In genomic region chr12:95701722-95702418, GRCh38 we compare ENCODE assay signal across 24 cellular contexts.
DNase-seq lines count a peak whose midpoint lies in the region; TF ChIP-seq lines count a peak whose summit lies in the region.
"Had no signal": no experiment of that assay in that cellular context is flagged by ENCODE, and none has a peak within 500 bp of the region (broad histone marks: within the 10 kb centered on the region; RNA-seq: fewer than 3 reads in every experiment).

No MANE protein-coding gene starts in this region.

- in situ Hi-C loops in astrocyte of the spinal cord (cut with HindIII; ENCODE audit: low sequenced_read_pairs), result no loop called here
- in situ Hi-C loops in GM13977 (cut with MboI; ENCODE audit: low pct_unique_long_range_greater_than_20kb, low sequenced_read_pairs, unreplicated experiment), result no loop called here
- in situ Hi-C loops in GM13976 (cut with MboI; ENCODE audit: low sequenced_read_pairs, unreplicated experiment), result no loop called here

- H3K27ac Mint-ChIP-seq in Calu3 (ENCODE audit: unreplicated experiment) (peak overlapping the region; percentile 77), osteocyte (ENCODE audit: unreplicated experiment) (peak overlapping the region; percentile 94)
- no peak overlapping the region for H3K27ac Mint-ChIP-seq in activated T-cell treated with anti-CD3 and anti-CD28 coated beads, Interleukin-2, amount 50 U/mL, for 24 hours
- H3K27ac Mint-ChIP-seq: activated naive CD8-positive, alpha-beta T cell treated with anti-CD3 and anti-CD28 coated beads, Interleukin-2, amount 10 ng/mL, durations not matched to agents 7 days and 5 days; activated T-helper 2 cell treated with anti-CD3 and anti-CD28 coated beads, Interferon-gamma antibody, Interleukin-2, Interleukin-4, amounts not matched to agents 10 μg/mL and 5 μg/mL and 100 μg/mL, durations not matched to agents 14 hours and 24 hours and 36 hours; effector memory CD8-positive, alpha-beta T cell; nephron had no signal

- intact Hi-C loops in Calu3 (cut with micrococcal nuclease; ENCODE audit: unreplicated experiment), result loop anchor here (5.0 kb wide), 3 partner anchors 50 to 100 kb away; no protein-coding TSS in a partner anchor

- CTCF ChIA-PET in Calu3 (lab: Charles Lee), result interaction anchor here (0.5 to 1.7 kb wide), 6 partner anchors 11 to 162 kb away, joined by 3 to 7 read pairs (median 4); no protein-coding TSS in a partner anchor

- TF ChIP-seq CTCF in Calu3 (IDR thresholded peaks at IDR 0.05; ENCODE audit: unreplicated experiment) (no peak), astrocyte of the spinal cord (IDR thresholded peaks at IDR 0.05; ENCODE audit: low read depth, low read length) (no peak), osteocyte (IDR thresholded peaks at IDR 0.05) (no peak), GM13977 (IDR thresholded peaks at IDR 0.05; ENCODE audit: extremely low read depth, insufficient read depth, missing control alignments) (no peak), GM13976 (IDR thresholded peaks at IDR 0.05; ENCODE audit: borderline replicate concordance, control extremely low read depth, extremely low read depth, insufficient read depth, missing control alignments) (no peak)

- BruUV-seq in Calu3 (replicated peaks; lab: Mats Ljungman, UMichigan), result no TSS peak

- H3K4me3 ChIP-seq in astrocyte of the spinal cord (ENCODE audit: low read depth, low read length), result no peak overlapping the region
- H3K4me3 ChIP-seq: body of pancreas, left lung, Peyer's patch had no signal

- H3K36me3 Mint-ChIP-seq in Calu3 (ENCODE audit: insufficient read depth, unreplicated experiment) (peaks cover 19% of the 10 kb centered on the region), osteocyte (ENCODE audit: unreplicated experiment) (peaks cover 48% of the 10 kb centered on the region)
- H3K36me3 Mint-ChIP-seq in activated T-cell treated with anti-CD3 and anti-CD28 coated beads, Interleukin-2, amount 50 U/mL, for 24 hours (ENCODE audit: low read depth), result no peaks in the 10 kb centered on the region
- H3K36me3 Mint-ChIP-seq: activated naive CD8-positive, alpha-beta T cell treated with anti-CD3 and anti-CD28 coated beads, Interleukin-2, amount 10 ng/mL, durations not matched to agents 7 days and 5 days had no signal

- no peaks in the 10 kb centered on the region for H3K9me3 Mint-ChIP-seq in Calu3 (ENCODE audit: low read depth, unreplicated experiment)
- H3K9me3 Mint-ChIP-seq in osteocyte (ENCODE audit: unreplicated experiment), result no peaks in the 10 kb centered on the region
- H3K9me3 Mint-ChIP-seq in activated T-cell treated with anti-CD3 and anti-CD28 coated beads, Interleukin-2, amount 50 U/mL, for 24 hours, result no peaks in the 10 kb centered on the region
- H3K9me3 Mint-ChIP-seq: activated naive CD8-positive, alpha-beta T cell treated with anti-CD3 and anti-CD28 coated beads, Interleukin-2, amount 10 ng/mL, durations not matched to agents 7 days and 5 days; activated T-helper 2 cell treated with anti-CD3 and anti-CD28 coated beads, Interferon-gamma antibody, Interleukin-2, Interleukin-4, amounts not matched to agents 10 μg/mL and 5 μg/mL and 100 μg/mL, durations not matched to agents 14 hours and 24 hours and 36 hours; effector memory CD8-positive, alpha-beta T cell; nephron had no signal

- H3K4me3 Mint-ChIP-seq in Calu3 (ENCODE audit: low read depth, unreplicated experiment) (no peak overlapping the region), osteocyte (ENCODE audit: unreplicated experiment) (no peak overlapping the region)
- H3K4me3 Mint-ChIP-seq in activated T-cell treated with anti-CD3 and anti-CD28 coated beads, Interleukin-2, amount 50 U/mL, for 24 hours, result no peak overlapping the region
- H3K4me3 Mint-ChIP-seq: activated naive CD8-positive, alpha-beta T cell treated with anti-CD3 and anti-CD28 coated beads, Interleukin-2, amount 10 ng/mL, durations not matched to agents 7 days and 5 days; effector memory CD8-positive, alpha-beta T cell; nephron had no signal

- H3K27me3 Mint-ChIP-seq in Calu3 (ENCODE audit: unreplicated experiment) (no peaks in the 10 kb centered on the region), osteocyte (ENCODE audit: unreplicated experiment) (no peaks in the 10 kb centered on the region)
- peaks cover 19% of the 10 kb centered on the region for H3K27me3 Mint-ChIP-seq in activated T-cell treated with anti-CD3 and anti-CD28 coated beads, Interleukin-2, amount 50 U/mL, for 24 hours
- H3K27me3 Mint-ChIP-seq: activated naive CD8-positive, alpha-beta T cell treated with anti-CD3 and anti-CD28 coated beads, Interleukin-2, amount 10 ng/mL, durations not matched to agents 7 days and 5 days had no signal

- peaks cover 27% of the 10 kb centered on the region for H3K4me1 Mint-ChIP-seq in Calu3 (ENCODE audit: low read depth, unreplicated experiment)
- peaks cover 75% of the 10 kb centered on the region for H3K4me1 Mint-ChIP-seq in osteocyte (ENCODE audit: unreplicated experiment)
- H3K4me1 Mint-ChIP-seq in activated T-cell treated with anti-CD3 and anti-CD28 coated beads, Interleukin-2, amount 50 U/mL, for 24 hours (ENCODE audit: low read depth), result peaks cover 3% of the 10 kb centered on the region
- H3K4me1 Mint-ChIP-seq: activated naive CD8-positive, alpha-beta T cell treated with anti-CD3 and anti-CD28 coated beads, Interleukin-2, amount 10 ng/mL, durations not matched to agents 7 days and 5 days; nephron had no signal

- DNase-seq in Calu3 (peak; percentile 76), HT-29 (ENCODE audit: low spot score) (peak; percentile 48), astrocyte of the spinal cord (ENCODE audit: low read depth, low spot score) (peak; percentile 13), osteocyte (ENCODE audit: extremely low spot score, unreplicated experiment) (no peak), GM13977 (ENCODE audit: low spot score) (no peak), GM13976 (ENCODE audit: low spot score) (no peak)
- DNase-seq in activated T-cell treated with anti-CD3 and anti-CD28 coated beads, Interleukin-2, amount 50 U/mL, for 24 hours, result no peak
- DNase-seq: activated CD4-positive, alpha-beta T cell treated with anti-CD3 and anti-CD28 coated beads, Interleukin-2, amount 50 U/mL, for 1 hour; activated naive CD8-positive, alpha-beta T cell treated with anti-CD3 and anti-CD28 coated beads, Interleukin-2, amount 10 ng/mL, durations not matched to agents 7 days and 5 days; body of pancreas; DMS 273 treated with DMSO at 0.1 percent for 48 hours; effector memory CD8-positive, alpha-beta T cell; GDM1; left lung; midbrain; NCI-H1092 treated with DMSO at 0.1 percent for 48 hours; NCI-H1930; NCI-H446 treated with DMSO at 0.1 percent for 48 hours; Peyer's patch; SK-N-SH; substantia nigra; WERI-Rb-1 had no signal

Comparison
In these comparisons a context has a peak if more than half of its experiments do, and no peak if none do; other contexts are left out.
1. DNase-seq: peak in Calu3 (single experiment), HT-29 (single experiment) and astrocyte of the spinal cord (single experiment); none in osteocyte (single experiment), GM13977 (single experiment), GM13976 (single experiment) and activated T-cell treated with anti-CD3 and anti-CD28 coated beads, Interleukin-2, amount 50 U/mL, for 24 hours (single experiment).